ENCODE assay signal across 12 cellular contexts in genomic region chr3:115321396-115321795, GRCh38.
A peak's percentile ranks its signal among the peaks of the same experiment; 100 is the strongest.
DNase-seq lines count a peak whose midpoint lies in the region; ATAC-seq and TF ChIP-seq lines count a peak whose summit lies in the region.
"Had no signal": no experiment of that assay in that cellular context is flagged by ENCODE, and none has a peak within 500 bp of the region (broad histone marks: within the 10 kb centered on the region; RNA-seq: fewer than 3 reads in every experiment).

No MANE protein-coding gene starts in this region.

- H3K9me3 ChIP-seq in MG63 (no peaks in the 10 kb centered on the region), Caco-2 (no peaks in the 10 kb centered on the region)

- no peak overlapping the region for H3K4me3 Mint-ChIP-seq in Caco-2 (ENCODE audit: unreplicated experiment)
- H3K4me3 Mint-ChIP-seq: natural killer cell treated with Interleukin-12 subunit alpha and Interleukin-12 subunit beta and Interleukin-15 and Interleukin-18, amount 100 ng/mL, for 72 hours had no signal

- intact Hi-C loops in Caco-2 (cut with micrococcal nuclease; ENCODE audit: unreplicated experiment): no loop called here

- H3K4me3 ChIP-seq in MG63 (no peak overlapping the region), brain microvascular endothelial cell (ENCODE audit: low read depth, low read length) (no peak overlapping the region), skeletal muscle cell (ENCODE audit: low read depth, low read length) (no peak overlapping the region), Caco-2 (ENCODE audit: low read depth, low read length) (no peak overlapping the region)

- H3K4me1 Mint-ChIP-seq in Caco-2 (ENCODE audit: low read depth, unreplicated experiment): no peaks in the 10 kb centered on the region

- no peak for ATAC-seq in GM18505 (IDR thresholded peaks at IDR 0.05; ENCODE audit: unreplicated experiment)
- ATAC-seq: natural killer cell treated with Interleukin-12 subunit alpha and Interleukin-12 subunit beta and Interleukin-15 and Interleukin-18, amount 100 ng/mL, for 72 hours had no signal

- POLR2A ChIA-PET in Caco-2 (lab: Charles Lee): no interaction called here

- H3K27me3 ChIP-seq in MG63 (no peaks in the 10 kb centered on the region), brain microvascular endothelial cell (replicated peaks) (no peaks in the 10 kb centered on the region), Caco-2 (replicated peaks; ENCODE audit: control insufficient read depth, insufficient read depth, low read length) (no peaks in the 10 kb centered on the region)

- H3K36me3 ChIP-seq in MG63 (no peaks in the 10 kb centered on the region), brain microvascular endothelial cell (replicated peaks) (no peaks in the 10 kb centered on the region), Caco-2 (ENCODE audit: control insufficient read depth, insufficient read depth, low read length) (no peaks in the 10 kb centered on the region)

- DNase-seq in GM13976 (ENCODE audit: low spot score) (peak; percentile 9), MG63 (peak; percentile 51), brain microvascular endothelial cell (peak; percentile 19), skeletal muscle cell (ENCODE audit: low read depth) (peak; percentile 58), nucleus accumbens (lab: John Stamatoyannopoulos, UW) (no peak), Caco-2 (no peak)
- DNase-seq: activated T-cell treated with anti-CD3 and anti-CD28 coated beads, Interleukin-2, amount 50 U/mL, for 48 hours; hypothalamus; KG1; stimulated activated naive CD4-positive, alpha-beta T cell treated with Interleukin-2 at 50 U/mL for 16 hours had no signal

- peaks cover 2% of the 10 kb centered on the region for H3K27me3 Mint-ChIP-seq in Caco-2 (ENCODE audit: insufficient read depth, unreplicated experiment)

- no TSS peak for BruUV-seq in Caco-2 (replicated peaks; lab: Mats Ljungman, UMichigan)

- no peak for TF ChIP-seq POLR2A in GM18505 (IDR thresholded peaks at IDR 0.05; ENCODE audit: borderline replicate concordance, extremely low read depth, insufficient read depth, insufficient read length)

- TF ChIP-seq CTCF in GM13976 (IDR thresholded peaks at IDR 0.05; ENCODE audit: borderline replicate concordance, control extremely low read depth, extremely low read depth, insufficient read depth, missing control alignments) (no peak), brain microvascular endothelial cell (IDR thresholded peaks at IDR 0.05; ENCODE audit: low read depth, low read length, missing control alignments) (no peak), Caco-2 (IDR thresholded peaks at IDR 0.05; ENCODE audit: insufficient read depth in 1 of 2, low read depth in 1 of 2, low read length in 1 of 2, severe bottlenecking in 1 of 2, unreplicated experiment in 1 of 2) (no peak)

- H3K9me3 Mint-ChIP-seq in Caco-2 (ENCODE audit: unreplicated experiment): no peaks in the 10 kb centered on the region

- no peaks in the 10 kb centered on the region for H3K36me3 Mint-ChIP-seq in Caco-2 (ENCODE audit: insufficient read depth, unreplicated experiment)

- no peak overlapping the region for H3K27ac ChIP-seq in brain microvascular endothelial cell

- in situ Hi-C loops in GM13976 (cut with MboI; ENCODE audit: low sequenced_read_pairs, unreplicated experiment): no loop called here
- in situ Hi-C loops in brain microvascular endothelial cell (cut with HindIII; ENCODE audit: low pct_ligation_motif_present, low sequenced_read_pairs): no loop called here

- H3K27ac Mint-ChIP-seq in Caco-2 (ENCODE audit: unreplicated experiment): no peak overlapping the region
- H3K27ac Mint-ChIP-seq: natural killer cell treated with Interleukin-12 subunit alpha and Interleukin-12 subunit beta and Interleukin-15 and Interleukin-18, amount 100 ng/mL, for 72 hours had no signal

- CTCF ChIA-PET in Caco-2 (lab: Charles Lee): no interaction called here

- no peaks in the 10 kb centered on the region for H3K4me1 ChIP-seq in Caco-2

Comparison
In these comparisons a context has a peak if more than half of its experiments do, and no peak if none do; other contexts are left out.
1. DNase-seq: peak in GM13976 (single experiment), MG63 (single experiment), brain microvascular endothelial cell (single experiment) and skeletal muscle cell (single experiment); none in nucleus accumbens (0 of 56) and Caco-2 (0 of 2).